Comparison of ENCODE assay signal across 39 cellular contexts in the genomic region with DNA sequence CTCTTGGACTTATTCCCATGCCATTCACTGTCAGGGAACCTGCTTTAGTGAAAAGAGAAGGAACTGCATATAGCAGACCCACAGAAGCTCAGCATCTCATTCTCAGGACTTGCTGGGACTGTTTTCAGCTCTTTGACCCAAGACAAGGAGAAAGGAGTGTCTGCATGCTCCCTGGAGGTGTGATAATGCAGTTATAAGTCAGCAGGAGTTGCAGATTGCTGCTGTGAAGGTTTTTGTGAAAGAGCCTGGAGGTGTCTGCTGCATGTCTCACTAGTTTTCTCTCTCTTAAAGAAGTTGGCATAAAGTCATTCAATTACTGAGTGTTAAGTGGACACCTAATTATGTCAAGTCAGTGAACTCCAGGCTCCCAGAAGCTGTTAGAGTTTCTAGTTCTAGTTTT.
"Had no signal": no experiment of that assay in that cellular context is flagged by ENCODE, and none has a peak within 500 bp of the region (broad histone marks: within the 10 kb centered on the region; RNA-seq: fewer than 3 reads in every experiment).

No MANE protein-coding gene starts in this region.

- DNase-seq: activated effector memory CD4-positive, alpha-beta T cell treated with anti-CD3 and anti-CD28 coated beads, Interleukin-2, amount 50 U/mL, for 16 hours; activated effector memory CD4-positive, alpha-beta T cell treated with Interleukin-2 at 50 U/mL for 16 hours; activated gamma-delta T cell; activated gamma-delta T cell treated with Interleukin-2 at 50 U/mL for 16 hours; activated naive CD4-positive, alpha-beta T cell; activated naive CD4-positive, alpha-beta T cell treated with anti-CD3 and anti-CD28 coated beads for 36 hours; activated naive CD4-positive, alpha-beta T cell treated with anti-CD3 and anti-CD28 coated beads, Interleukin-2, amount 10 ng/mL, durations not matched to agents 7 days and 5 days; activated naive CD4-positive, alpha-beta T cell treated with anti-CD3 and anti-CD28 coated beads, Interleukin-2, amount 50 U/mL, for 16 hours; activated naive CD4-positive, alpha-beta T cell treated with Interleukin-2 at 50 U/mL for 16 hours; activated naive CD8-positive, alpha-beta T cell treated with anti-CD3 and anti-CD28 coated beads for 36 hours; activated naive CD8-positive, alpha-beta T cell treated with anti-CD3 and anti-CD28 coated beads, Interleukin-2, amount 10 ng/mL, durations not matched to agents 7 days and 5 days; activated naive CD8-positive, alpha-beta T cell treated with anti-CD3 and anti-CD28 coated beads, Interleukin-2, amount 50 U/mL, for 24 hours; activated T-cell treated with anti-CD3 and anti-CD28 coated beads, Interleukin-2, amount 50 U/mL, for 1 hour; activated T-cell treated with anti-CD3 and anti-CD28 coated beads, Interleukin-2, amount 50 U/mL, for 24 hours; activated T-cell treated with anti-CD3 and anti-CD28 coated beads, Interleukin-2, amount 50 U/mL, for 4 hours; activated T-cell treated with anti-CD3 and anti-CD28 coated beads, Interleukin-2, amount 50 U/mL, for 48 hours; activated T-cell treated with anti-CD3 and anti-CD28 coated beads, Interleukin-2, amount 50 U/mL, for 72 hours; adrenal gland; amniotic stem cell; amygdala; anterior cingulate cortex; body of pancreas; brain microvascular endothelial cell; caudate nucleus; central memory CD4-positive, alpha-beta T cell; cerebellar nuclear complex had no signal

- ATAC-seq: activated naive CD4-positive, alpha-beta T cell treated with anti-CD3 and anti-CD28 coated beads, Interleukin-2, amount 50 U/mL, for 72 hours; activated naive CD8-positive, alpha-beta T cell treated with anti-CD3 and anti-CD28 coated beads, Interleukin-2, amount 50 U/mL, for 24 hours; activated T-cell treated with anti-CD3 and anti-CD28 coated beads, Interleukin-2, amount 50 U/mL, for 4 hours; activated T-cell treated with anti-CD3 and anti-CD28 coated beads, Interleukin-2, amount 50 U/mL, for 72 hours; activated T-helper 17 cell treated with anti-CD3 and anti-CD28 coated beads, Interleukin-2, amount 50 U/mL, for 72 hours; body of pancreas had no signal

- H3K4me1 Mint-ChIP-seq: activated naive CD4-positive, alpha-beta T cell treated with anti-CD3 and anti-CD28 coated beads, Interleukin-2, amount 10 ng/mL, durations not matched to agents 7 days and 5 days; activated naive CD4-positive, alpha-beta T cell treated with anti-CD3 and anti-CD28 coated beads, Interleukin-2, amount 50 U/mL, for 24 hours; activated naive CD8-positive, alpha-beta T cell treated with anti-CD3 and anti-CD28 coated beads for 36 hours; activated naive CD8-positive, alpha-beta T cell treated with anti-CD3 and anti-CD28 coated beads, Interleukin-2, amount 10 ng/mL, durations not matched to agents 7 days and 5 days; activated naive CD8-positive, alpha-beta T cell treated with anti-CD3 and anti-CD28 coated beads, Interleukin-2, amount 50 U/mL, for 24 hours; activated T-helper 17 cell treated with anti-CD3 and anti-CD28 coated beads, Interleukin-2, amount 50 U/mL, for 72 hours; brain; central memory CD8-positive, alpha-beta T cell had no signal

- FAIRE-seq: astrocyte, bronchial epithelial cell had no signal

- H3K9me3 Mint-ChIP-seq: activated naive CD8-positive, alpha-beta T cell treated with anti-CD3 and anti-CD28 coated beads for 36 hours; activated T-cell treated with anti-CD3 and anti-CD28 coated beads, Interleukin-2, amount 50 U/mL, for 24 hours; brain; central memory CD8-positive, alpha-beta T cell had no signal

- H3K27me3 ChIP-seq: adrenal gland, ascending aorta, body of pancreas, brain microvascular endothelial cell, breast epithelium had no signal

- H3K27ac Mint-ChIP-seq: activated naive CD4-positive, alpha-beta T cell treated with anti-CD3 and anti-CD28 coated beads for 36 hours; activated naive CD4-positive, alpha-beta T cell treated with anti-CD3 and anti-CD28 coated beads, Interleukin-2, amount 10 ng/mL, durations not matched to agents 7 days and 5 days; activated naive CD4-positive, alpha-beta T cell treated with anti-CD3 and anti-CD28 coated beads, Interleukin-2, amount 50 U/mL, for 24 hours; activated naive CD4-positive, alpha-beta T cell treated with anti-CD3 and anti-CD28 coated beads, Interleukin-2, amount 50 U/mL, for 72 hours; activated naive CD8-positive, alpha-beta T cell; activated naive CD8-positive, alpha-beta T cell treated with anti-CD3 and anti-CD28 coated beads for 36 hours; activated naive CD8-positive, alpha-beta T cell treated with anti-CD3 and anti-CD28 coated beads, Interleukin-2, amount 10 ng/mL, durations not matched to agents 7 days and 5 days; activated naive CD8-positive, alpha-beta T cell treated with anti-CD3 and anti-CD28 coated beads, Interleukin-2, amount 50 U/mL, for 24 hours; activated T-cell treated with anti-CD3 and anti-CD28 coated beads, Interleukin-2, amount 50 U/mL, for 24 hours; activated T-cell treated with anti-CD3 and anti-CD28 coated beads, Interleukin-2, amount 50 U/mL, for 72 hours; activated T-helper 1 cell treated with anti-CD3 and anti-CD28 coated beads, Interleukin-12 subunit alpha, Interleukin-12 subunit beta, Interleukin-2, Interleukin-4 antibody, amounts not matched to agents 30 ng/mL and 10 ng/mL and 1 ng/mL, durations not matched to agents 14 hours and 24 hours and 36 hours; activated T-helper 17 cell treated with anti-CD3 and anti-CD28 coated beads, Interleukin-2, amount 50 U/mL, for 72 hours; activated T-helper 2 cell treated with anti-CD3 and anti-CD28 coated beads, Interferon-gamma antibody, Interleukin-2, Interleukin-4, amounts not matched to agents 10 μg/mL and 5 μg/mL and 100 μg/mL, durations not matched to agents 14 hours and 24 hours and 36 hours; brain had no signal

- H3K4me3 Mint-ChIP-seq: activated naive CD4-positive, alpha-beta T cell treated with anti-CD3 and anti-CD28 coated beads for 36 hours; activated naive CD4-positive, alpha-beta T cell treated with anti-CD3 and anti-CD28 coated beads, Interleukin-2, amount 10 ng/mL, durations not matched to agents 7 days and 5 days; activated naive CD4-positive, alpha-beta T cell treated with anti-CD3 and anti-CD28 coated beads, Interleukin-2, amount 50 U/mL, for 24 hours; activated naive CD8-positive, alpha-beta T cell; activated naive CD8-positive, alpha-beta T cell treated with anti-CD3 and anti-CD28 coated beads for 36 hours; activated naive CD8-positive, alpha-beta T cell treated with anti-CD3 and anti-CD28 coated beads, Interleukin-2, amount 10 ng/mL, durations not matched to agents 7 days and 5 days; activated naive CD8-positive, alpha-beta T cell treated with anti-CD3 and anti-CD28 coated beads, Interleukin-2, amount 50 U/mL, for 24 hours; activated T-cell treated with anti-CD3 and anti-CD28 coated beads, Interleukin-2, amount 50 U/mL, for 24 hours; activated T-cell treated with anti-CD3 and anti-CD28 coated beads, Interleukin-2, amount 50 U/mL, for 4 hours; activated T-cell treated with anti-CD3 and anti-CD28 coated beads, Interleukin-2, amount 50 U/mL, for 72 hours; activated T-helper 1 cell treated with anti-CD3 and anti-CD28 coated beads, Interleukin-12 subunit alpha, Interleukin-12 subunit beta, Interleukin-2, Interleukin-4 antibody, amounts not matched to agents 30 ng/mL and 10 ng/mL and 1 ng/mL, durations not matched to agents 14 hours and 24 hours and 36 hours; activated T-helper 17 cell treated with anti-CD3 and anti-CD28 coated beads, Interleukin-2, amount 50 U/mL, for 72 hours; brain; central memory CD8-positive, alpha-beta T cell had no signal

- H3K36me3 ChIP-seq: adrenal gland, ascending aorta, brain microvascular endothelial cell, breast epithelium, cardiac muscle cell had no signal

- H3K27me3 Mint-ChIP-seq: activated naive CD4-positive, alpha-beta T cell treated with anti-CD3 and anti-CD28 coated beads, Interleukin-2, amount 10 ng/mL, durations not matched to agents 7 days and 5 days; activated naive CD4-positive, alpha-beta T cell treated with anti-CD3 and anti-CD28 coated beads, Interleukin-2, amount 50 U/mL, for 24 hours; activated naive CD8-positive, alpha-beta T cell; activated naive CD8-positive, alpha-beta T cell treated with anti-CD3 and anti-CD28 coated beads for 36 hours; activated naive CD8-positive, alpha-beta T cell treated with anti-CD3 and anti-CD28 coated beads, Interleukin-2, amount 10 ng/mL, durations not matched to agents 7 days and 5 days; activated naive CD8-positive, alpha-beta T cell treated with anti-CD3 and anti-CD28 coated beads, Interleukin-2, amount 50 U/mL, for 24 hours; activated T-cell treated with anti-CD3 and anti-CD28 coated beads, Interleukin-2, amount 50 U/mL, for 24 hours; activated T-helper 17 cell treated with anti-CD3 and anti-CD28 coated beads, Interleukin-2, amount 50 U/mL, for 72 hours; central memory CD8-positive, alpha-beta T cell had no signal

- H3K4me3 ChIP-seq: adrenal gland, ascending aorta, body of pancreas, breast epithelium, cardiac muscle cell had no signal

- H3K36me3 Mint-ChIP-seq: activated naive CD4-positive, alpha-beta T cell treated with anti-CD3 and anti-CD28 coated beads, Interleukin-2, amount 10 ng/mL, durations not matched to agents 7 days and 5 days; activated naive CD4-positive, alpha-beta T cell treated with anti-CD3 and anti-CD28 coated beads, Interleukin-2, amount 50 U/mL, for 24 hours; activated naive CD4-positive, alpha-beta T cell treated with anti-CD3 and anti-CD28 coated beads, Interleukin-2, amount 50 U/mL, for 72 hours; activated naive CD8-positive, alpha-beta T cell; activated naive CD8-positive, alpha-beta T cell treated with anti-CD3 and anti-CD28 coated beads for 36 hours; activated naive CD8-positive, alpha-beta T cell treated with anti-CD3 and anti-CD28 coated beads, Interleukin-2, amount 10 ng/mL, durations not matched to agents 7 days and 5 days; brain had no signal

- H3K9me3 ChIP-seq: adrenal gland, ascending aorta, body of pancreas, breast epithelium had no signal

- H3K27ac ChIP-seq: adrenal gland, ascending aorta, body of pancreas, brain microvascular endothelial cell, breast epithelium, cardiac muscle cell had no signal

- H3K4me1 ChIP-seq: adrenal gland, ascending aorta, body of pancreas, breast epithelium had no signal
